In the genomic region with DNA sequence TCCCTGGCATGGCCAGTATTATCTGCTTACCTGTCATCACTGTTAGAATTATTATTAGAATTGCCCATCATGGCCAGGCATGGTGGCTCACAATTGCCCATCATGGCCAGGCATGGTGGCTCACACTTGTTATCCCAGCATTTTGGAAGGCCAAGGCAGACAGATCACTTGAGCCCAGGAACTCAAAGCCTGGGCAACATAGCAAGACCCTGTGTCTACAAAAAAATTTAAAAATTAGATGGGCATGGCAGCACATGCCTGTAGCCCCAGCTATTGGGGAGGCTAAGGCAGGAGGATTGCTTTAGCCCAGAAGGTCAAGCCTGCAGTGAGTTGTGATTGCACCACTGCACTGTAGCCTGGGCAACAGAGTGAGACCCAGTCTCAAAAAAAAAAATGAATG, we compare ENCODE assay signal across 30 cellular contexts.
"Had no signal": no experiment of that assay in that cellular context is flagged by ENCODE, and none has a peak within 500 bp of the region (broad histone marks: within the 10 kb centered on the region; RNA-seq: fewer than 3 reads in every experiment).

No MANE protein-coding gene starts in this region.

- FAIRE-seq: endometrium, keratinocyte, urothelium cell line had no signal

- H3K4me1 ChIP-seq: esophagus squamous epithelium had no signal

- H3K27me3 ChIP-seq: esophagus squamous epithelium, heart right ventricle, ovary, thyroid gland had no signal

- H3K36me3 Mint-ChIP-seq: immature natural killer cell, memory B cell, natural killer cell, type B pancreatic cell had no signal

- H3K4me2 ChIP-seq: smooth muscle cell had no signal

- H3K4me3 Mint-ChIP-seq: effector memory CD8-positive, alpha-beta T cell; immature natural killer cell; memory B cell; natural killer cell; stimulated activated naive CD8-positive, alpha-beta T cell treated with anti-CD3 and anti-CD28 coated beads, Interleukin-15, amount 100 ng/mL, for 72 hours; type B pancreatic cell had no signal

- H3K9me3 ChIP-seq: esophagus squamous epithelium, heart right ventricle, ovary, thyroid gland had no signal

- H3K27ac ChIP-seq: esophagus squamous epithelium, heart right ventricle, ovary, thyroid gland had no signal

- H3K27me3 Mint-ChIP-seq: type B pancreatic cell had no signal

- H3K36me3 ChIP-seq: esophagus squamous epithelium, heart right ventricle, ovary, thyroid gland had no signal

- H3K9me3 Mint-ChIP-seq: effector memory CD8-positive, alpha-beta T cell; immature natural killer cell; memory B cell; natural killer cell; stimulated activated naive CD8-positive, alpha-beta T cell treated with anti-CD3 and anti-CD28 coated beads, Interleukin-15, amount 100 ng/mL, for 72 hours had no signal

- ATAC-seq: effector memory CD8-positive, alpha-beta T cell; natural killer cell; sciatic nerve; stimulated activated naive CD8-positive, alpha-beta T cell treated with anti-CD3 and anti-CD28 coated beads, Interleukin-15, amount 100 ng/mL, for 72 hours had no signal

- DNase-seq: cerebellar nuclear complex; cortex of kidney; effector memory CD8-positive, alpha-beta T cell; erythroblast; esophagus squamous epithelium; foreskin melanocyte; glutamatergic neuron; heart right ventricle; hippocampal formation; immature natural killer cell; natural killer cell; occipital lobe; ovary; posterior cingulate gyrus; retina; stimulated activated CD4-positive, alpha-beta T cell treated with anti-CD3 and anti-CD28 coated beads, Interleukin-12 subunit alpha, Interleukin-12 subunit beta, amount 100 ng/mL, for 4 hours; stimulated activated CD4-positive, alpha-beta T cell treated with anti-CD3 and anti-CD28 coated beads, Interleukin-1b, Interleukin-23, amount 100 ng/mL, for 48 hours; stimulated activated CD4-positive, alpha-beta T cell treated with anti-CD3 and anti-CD28 coated beads, Interleukin-4, amount 100 ng/mL, for 1 hour; stimulated activated CD8-positive, alpha-beta memory T cell treated with anti-CD3 and anti-CD28 coated beads, Interleukin-4, amount 100 ng/mL, for 48 hours; stimulated activated naive CD4-positive, alpha-beta T cell; stimulated activated naive CD8-positive, alpha-beta T cell treated with anti-CD3 and anti-CD28 coated beads, Interleukin-15, amount 100 ng/mL, for 72 hours; thyroid gland had no signal

- H3K4me3 ChIP-seq: esophagus squamous epithelium, heart right ventricle, lung, ovary, smooth muscle cell, thyroid gland had no signal

- H3K27ac Mint-ChIP-seq: effector memory CD8-positive, alpha-beta T cell; immature natural killer cell; memory B cell; natural killer cell; stimulated activated naive CD8-positive, alpha-beta T cell treated with anti-CD3 and anti-CD28 coated beads, Interleukin-15, amount 100 ng/mL, for 72 hours; type B pancreatic cell had no signal
